In the genomic region with DNA sequence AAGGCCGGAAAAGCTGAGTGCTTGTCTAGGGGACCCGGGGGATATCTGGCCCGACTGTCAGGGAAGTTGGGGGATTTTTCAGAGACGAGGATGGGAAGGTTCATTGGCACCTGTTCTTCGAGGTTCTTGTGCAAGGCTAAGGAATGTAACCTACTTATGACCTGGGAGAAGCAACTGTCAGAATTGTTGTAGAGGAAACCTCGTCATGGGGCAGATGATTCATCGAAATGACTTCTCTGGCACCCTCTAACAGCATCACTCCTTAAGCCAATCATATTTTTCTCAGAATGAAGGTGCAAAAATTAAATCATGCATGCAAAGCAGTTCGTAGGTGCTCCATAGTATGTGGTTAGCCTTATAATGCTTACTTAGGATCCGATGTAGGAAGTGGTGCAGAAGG, we compare ENCODE assay signal across 1 cellular context.
TF ChIP-seq lines count a peak whose summit lies in the region.

No MANE protein-coding gene starts in this region.

TF ChIP-seq in WTC11, 78 proteins besides CTCF, POLR2A, EP300 and RAD21 (continued from another document):
- TF ChIP-seq, protein P1, sequence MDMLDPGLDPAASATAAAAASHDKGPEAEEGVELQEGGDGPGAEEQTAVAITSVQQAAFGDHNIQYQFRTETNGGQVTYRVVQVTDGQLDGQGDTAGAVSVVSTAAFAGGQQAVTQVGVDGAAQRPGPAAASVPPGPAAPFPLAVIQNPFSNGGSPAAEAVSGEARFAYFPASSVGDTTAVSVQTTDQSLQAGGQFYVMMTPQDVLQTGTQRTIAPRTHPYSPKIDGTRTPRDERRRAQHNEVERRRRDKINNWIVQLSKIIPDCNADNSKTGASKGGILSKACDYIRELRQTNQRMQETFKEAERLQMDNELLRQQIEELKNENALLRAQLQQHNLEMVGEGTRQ (CRISPR knock-in tag; IDR thresholded peaks at IDR 0.05) = no peak
- TF ChIP-seq JAZF1 (CRISPR knock-in tag; IDR thresholded peaks at IDR 0.05) (no peak), NFE2L1 (CRISPR knock-in tag; IDR thresholded peaks at IDR 0.05) (no peak)
TF ChIP-seq in WTC11: peak in this region for 0.
